Comparison of ENCODE assay signal across 9 cellular contexts in the genomic region with DNA sequence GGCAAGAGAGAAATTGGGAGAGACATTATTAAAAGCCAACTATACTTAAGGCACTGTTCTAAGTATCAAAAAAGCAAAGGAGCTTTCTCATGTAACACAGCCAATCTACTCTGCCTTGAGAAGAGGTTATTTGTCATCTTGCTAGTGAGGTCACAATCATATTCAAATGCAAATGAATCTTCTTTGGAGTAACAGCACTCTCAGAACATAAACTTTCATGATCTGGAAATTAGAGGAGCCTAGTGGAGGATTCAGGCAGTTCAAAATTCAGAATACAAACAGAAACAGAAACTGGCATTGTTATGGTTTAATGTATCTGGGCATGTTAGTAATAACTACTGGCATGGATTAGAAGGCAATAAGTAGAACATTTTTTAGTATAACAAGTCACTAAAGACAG. TPM values are rescaled to one million over a fixed set of nuclear protein-coding genes. Genes with fewer than 3 reads are reported as not detected.
DNase-seq lines count a peak whose midpoint lies in the region; ATAC-seq and TF ChIP-seq lines count a peak whose summit lies in the region.
"Had no signal": no experiment of that assay in that cellular context is flagged by ENCODE, and none has a peak within 500 bp of the region (broad histone marks: within the 10 kb centered on the region; RNA-seq: fewer than 3 reads in every experiment).

No MANE protein-coding gene starts in this region.

- H3K4me2 ChIP-seq in fibroblast of lung (ENCODE audit: extremely low read depth, insufficient read depth, low read length): peak overlapping the region; percentile 56

- no peaks in the 10 kb centered on the region for H3K4me1 ChIP-seq in fibroblast of lung (ENCODE audit: control insufficient read depth, extremely low read depth, insufficient read depth, low read length)
- peaks cover 13 to 31% of the 10 kb centered on the region in 2 donors for H3K4me1 ChIP-seq in gastrocnemius medialis

- peaks cover 73% of the 10 kb centered on the region for H3K79me2 ChIP-seq in fibroblast of lung (ENCODE audit: control insufficient read depth, insufficient read depth, low read length)

- H2AFZ ChIP-seq in fibroblast of lung (ENCODE audit: low read length): no peak overlapping the region

- H3K4me3 Mint-ChIP-seq in activated T-cell treated with anti-CD3 and anti-CD28 coated beads, Interleukin-2, amount 50 U/mL, for 4 hours: peak overlapping the region; percentile 37

- no peak overlapping the region for H3K9ac ChIP-seq in fibroblast of lung (ENCODE audit: insufficient read depth, low read length)

- H3K27me3 ChIP-seq in fibroblast of lung (ENCODE audit: control insufficient read depth, insufficient read depth, low read length) (no peaks in the 10 kb centered on the region), gastrocnemius medialis (no peaks in the 10 kb centered on the region)

- peaks cover 3% of the 10 kb centered on the region for H3K36me3 Mint-ChIP-seq in activated T-cell treated with anti-CD3 and anti-CD28 coated beads, Interleukin-2, amount 50 U/mL, for 4 hours (ENCODE audit: insufficient read depth)

- H3K36me3 ChIP-seq in fibroblast of lung (ENCODE audit: control insufficient read depth, insufficient read depth, low read length) (no peaks in the 10 kb centered on the region), gastrocnemius medialis (no peaks in the 10 kb centered on the region)

- H3K9me3 ChIP-seq in fibroblast of lung (ENCODE audit: control insufficient read depth, insufficient read depth, low read depth, low read length) (no peaks in the 10 kb centered on the region), gastrocnemius medialis (no peaks in the 10 kb centered on the region)

- intact Hi-C loops in head of caudate nucleus (cut with DNase I): no loop called here
- intact Hi-C loops in gastrocnemius medialis (cut with DNase I; ENCODE audit: low total_unique reads): no loop called here

- H3K4me1 Mint-ChIP-seq in activated T-cell treated with anti-CD3 and anti-CD28 coated beads, Interleukin-2, amount 50 U/mL, for 4 hours (ENCODE audit: low read depth): peaks cover 73% of the 10 kb centered on the region

- H3K27ac ChIP-seq in fibroblast of lung (ENCODE audit: insufficient read depth, low read length): peak overlapping the region; percentile 16
- H3K27ac ChIP-seq in gastrocnemius medialis: no peak overlapping the region

- H3K9me3 Mint-ChIP-seq in activated T-cell treated with anti-CD3 and anti-CD28 coated beads, Interleukin-2, amount 50 U/mL, for 4 hours: no peaks in the 10 kb centered on the region

- in situ Hi-C loops in gastrocnemius medialis (cut with MboI; ENCODE audit: low sequenced_read_pairs in 4 of 4): no loop called here

- TF ChIP-seq CTCF in fibroblast of lung (conservative IDR thresholded peaks at IDR 0.05 in 1 of 2, IDR thresholded peaks at IDR 0.05 in 1 of 2; ENCODE audit: low read depth in 1 of 2, low read length in 2 of 2) (peak; percentile 14 to 19), gastrocnemius medialis (IDR thresholded peaks at IDR 0.05 in 4 of 5, conservative IDR thresholded peaks at IDR 0.05 in 1 of 5) (no peak)

- no peaks in the 10 kb centered on the region for H3K27me3 Mint-ChIP-seq in activated T-cell treated with anti-CD3 and anti-CD28 coated beads, Interleukin-2, amount 50 U/mL, for 4 hours (ENCODE audit: low read depth)

- no peaks in the 10 kb centered on the region for H4K20me1 ChIP-seq in fibroblast of lung (ENCODE audit: control insufficient read depth, extremely low read depth, insufficient read depth, low read length)

- no peak for DNase-seq in activated T-cell treated with anti-CD3 and anti-CD28 coated beads, Interleukin-2, amount 50 U/mL, for 4 hours
- DNase-seq in activated T-cell treated with anti-CD3 and anti-CD28 coated beads for 4 hours (no peak), OCI-M1 (lab: John Stamatoyannopoulos, UW) (peak; percentile 74), fibroblast of lung (ENCODE audit: low read depth in 2 of 2) (peak; percentile 35 to 69), stromal cell of bone marrow (ENCODE audit: low read depth) (peak; percentile 47), cerebellar nuclear complex (lab: John Stamatoyannopoulos, UW) (no peak), head of caudate nucleus (no peak), gastrocnemius medialis (no peak)
- DNase-seq: KG1 had no signal

- no peak for TF ChIP-seq POLR2A in gastrocnemius medialis (IDR thresholded peaks at IDR 0.05)

- H3K4me3 ChIP-seq in fibroblast of lung (replicated peaks in 1 of 4; ENCODE audit: control extremely low read depth in 1 of 4, insufficient read depth in 1 of 4, low read depth in 3 of 4, low read length in 4 of 4): peak overlapping the region in 2 of 4 experiments; percentile 1 to 38
- no peak overlapping the region for H3K4me3 ChIP-seq in gastrocnemius medialis

- peak; percentile 90 to 95 for ATAC-seq in activated T-cell treated with anti-CD3 and anti-CD28 coated beads, Interleukin-2, amount 50 U/mL, for 4 hours
- ATAC-seq in gastrocnemius medialis: no peak

RNA-seq across cellular contexts. Expression of a gene that starts 57.4 kb away (rescaled TPM):
- total RNA-seq in activated T-cell treated with anti-CD3 and anti-CD28 coated beads, Interleukin-2, amount 50 U/mL, for 4 hours: 10 to 100 TPM; 26.9 to 41.5 (median 36.4) TPM
- total RNA-seq in fibroblast of lung: 40.6 and 42.4 TPM in 2 replicates
- polyA plus RNA-seq in fibroblast of lung: 10.7 and 15.3 TPM in 2 replicates
- polyA plus RNA-seq in fibroblast of lung (2012): 12.0 and 15.3 TPM in 2 replicates
- 5.1 and 17.0 TPM in 2 replicates for polyA minus RNA-seq in fibroblast of lung (ENCODE audit: low replicate concordance)
- total RNA-seq in gastrocnemius medialis: 10 to 100 TPM; 11.5 to 18.8 (median 16.5) TPM

RNA-seq across cellular contexts. Expression of a gene that starts 57.7 kb away (rescaled TPM):
- total RNA-seq in activated T-cell treated with anti-CD3 and anti-CD28 coated beads, Interleukin-2, amount 50 U/mL, for 4 hours: 10 to 100 TPM; 20.9 to 21.9 (median 21.5) TPM
- 18.2 and 24.3 TPM in 2 replicates for total RNA-seq in fibroblast of lung
- 28.1 and 37.5 TPM in 2 replicates for polyA plus RNA-seq in fibroblast of lung
- polyA plus RNA-seq in fibroblast of lung (2012): 24.0 and 33.1 TPM in 2 replicates
- 1.4 and 4.7 TPM in 2 replicates for polyA minus RNA-seq in fibroblast of lung (ENCODE audit: low replicate concordance)
- 10 to 100 TPM; 14.5 to 21.9 (median 17.7) TPM for total RNA-seq in gastrocnemius medialis

Comparison
In these comparisons a context has a peak if more than half of its experiments do, and no peak if none do; other contexts are left out.
1. ATAC-seq: peak in activated T-cell treated with anti-CD3 and anti-CD28 coated beads, Interleukin-2, amount 50 U/mL, for 4 hours (2 of 2); none in gastrocnemius medialis (0 of 2).
2. DNase-seq: peak in OCI-M1 (single experiment), fibroblast of lung (2 of 2) and stromal cell of bone marrow (single experiment); none in activated T-cell treated with anti-CD3 and anti-CD28 coated beads, Interleukin-2, amount 50 U/mL, for 4 hours (single experiment), activated T-cell treated with anti-CD3 and anti-CD28 coated beads for 4 hours (single experiment), cerebellar nuclear complex (0 of 2), head of caudate nucleus (0 of 42) and gastrocnemius medialis (0 of 2).
3. CTCF ChIP-seq: peak in fibroblast of lung (2 of 2); none in gastrocnemius medialis (0 of 5).